ENCODE assay signal across 8 cellular contexts in the genomic region with DNA sequence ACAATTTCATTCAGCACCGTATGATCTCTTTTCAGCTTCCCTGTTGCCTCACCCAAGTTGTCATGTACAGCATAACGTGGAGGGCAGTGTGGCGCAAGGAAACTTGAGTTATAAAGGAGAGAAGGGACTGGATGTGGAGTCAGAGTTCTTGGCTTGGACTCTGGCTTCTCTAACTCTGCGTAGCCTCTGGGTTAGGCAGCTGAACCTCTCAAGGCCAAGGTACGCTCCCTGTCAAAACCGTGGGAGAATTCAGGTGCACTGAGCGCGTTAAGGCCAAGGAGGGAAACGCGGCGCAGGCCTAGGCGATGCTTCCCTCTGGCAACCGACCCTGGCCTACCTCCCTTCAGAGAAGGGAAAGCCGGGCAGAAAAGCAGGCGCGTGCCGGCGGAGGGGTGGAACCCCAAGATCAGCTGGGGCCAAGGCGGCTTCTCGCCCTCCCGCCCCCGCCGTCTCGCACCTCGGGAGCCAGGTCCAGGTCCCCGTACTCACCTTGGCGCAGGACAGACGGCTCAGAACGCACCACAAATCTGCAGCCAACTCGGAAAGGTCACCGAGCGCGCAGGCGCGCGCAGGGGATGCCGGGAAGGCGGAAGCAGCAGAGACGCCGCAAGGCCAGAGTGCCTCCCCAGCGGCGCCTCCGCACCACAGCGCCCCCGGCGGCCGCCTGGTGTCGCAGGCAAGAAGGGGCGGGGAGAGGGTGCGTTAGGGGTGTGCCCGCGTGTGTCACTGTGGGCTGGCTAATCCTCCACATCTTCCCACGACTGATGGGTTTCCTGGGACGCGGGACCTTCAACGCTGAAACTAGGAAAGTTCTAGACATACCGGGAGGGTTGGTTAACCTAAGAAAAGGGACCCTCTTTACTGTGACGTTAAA. TPM values are rescaled to one million over a fixed set of nuclear protein-coding genes. Genes with fewer than 3 reads are reported as not detected.
DNase-seq lines count a peak whose midpoint lies in the region; ATAC-seq and TF ChIP-seq lines count a peak whose summit lies in the region.

No MANE protein-coding gene starts in this region.

- peaks cover 18% of the 10 kb centered on the region for H3F3A ChIP-seq in PC-9 (ENCODE audit: insufficient read depth, low read depth)

- H3K9me2 ChIP-seq in PC-9 (ENCODE audit: insufficient read depth) = no peaks in the 10 kb centered on the region

- TF ChIP-seq CTCF in DND-41 (IDR thresholded peaks at IDR 0.05; ENCODE audit: borderline replicate concordance, extremely low read depth, low read length, poor library complexity, severe bottlenecking) (peak; percentile 100), PC-9 (conservative IDR thresholded peaks at IDR 0.05) (peak; percentile 92), esophagus muscularis mucosa (IDR thresholded peaks at IDR 0.05) (peak; percentile 98 to 99 (median 99))

- H3K4me1 ChIP-seq in DND-41 (ENCODE audit: insufficient read depth, low read length) (peaks cover 25% of the 10 kb centered on the region), PC-9 (replicated peaks; ENCODE audit: insufficient read depth) (peaks cover 14% of the 10 kb centered on the region), esophagus muscularis mucosa (peaks cover 38 to 48% (median 45%) of the 10 kb centered on the region in 4 donors)

- intact Hi-C loops in PC-9 (cut with micrococcal nuclease; ENCODE audit: unreplicated experiment) (loop anchor here (5.0 kb wide), 2 partner anchors 56 to 156 kb away; no protein-coding TSS in a partner anchor), esophagus muscularis mucosa (cut with DNase I) (no loop called here)

- WGBS in esophagus muscularis mucosa = under 1% methylated on average over 26 of the region's 58 CpGs

- H3K27me3 ChIP-seq in DND-41 (ENCODE audit: insufficient read depth, low read length, poor library complexity) (peaks cover 2% of the 10 kb centered on the region), PC-9 (ENCODE audit: insufficient read depth, low read depth) (no peaks in the 10 kb centered on the region), esophagus muscularis mucosa (peaks cover 0 to 15% (median 0%) of the 10 kb centered on the region in 4 donors)

- H3K27ac ChIP-seq in DND-41 (ENCODE audit: low read length) (peak overlapping the region; percentile 82), PC-9 (peak overlapping the region; percentile 90), esophagus muscularis mucosa (replicated peaks in 1 of 4) (peak overlapping the region; percentile 75 to 88 (median 87))

- H2AFZ ChIP-seq in DND-41 (ENCODE audit: low read depth, low read length) (peak overlapping the region; percentile 91), PC-9 (peak overlapping the region; percentile 79)

- H3K9ac ChIP-seq in DND-41 (ENCODE audit: low read depth, low read length) = peak overlapping the region; percentile 75

- peak overlapping the region; percentile 83 to 90 for H3K4me3 ChIP-seq in DND-41 (ENCODE audit: low read depth in 1 of 2, low read length in 2 of 2)
- H3K4me3 ChIP-seq in PC-9 = peak overlapping the region; percentile 100
- peak overlapping the region; percentile 70 to 99 (median 83) for H3K4me3 ChIP-seq in esophagus muscularis mucosa

- TSS peak; percentile 75 for BruUV-seq in PC-9 (replicated peaks; lab: Mats Ljungman, UMichigan)

- CTCF ChIA-PET in PC-9 (lab: Charles Lee) = interaction anchor here (0.7 kb wide), 1 partner anchor 368 kb away, joined by 3 read pairs; no protein-coding TSS in a partner anchor

- ATAC-seq in DND-41 (ENCODE audit: insufficient read depth, low read depth) = peak; percentile 99
- ATAC-seq in GM21723 (IDR thresholded peaks at IDR 0.05; ENCODE audit: unreplicated experiment) = peak; percentile 92

- H4K20me1 ChIP-seq in DND-41 (ENCODE audit: insufficient read depth, low read length) (peaks cover 32% of the 10 kb centered on the region), PC-9 (ENCODE audit: insufficient read depth) (peaks cover 24% of the 10 kb centered on the region)

- peak overlapping the region; percentile 93 for H3K4me2 ChIP-seq in DND-41 (ENCODE audit: insufficient read depth, low read length)
- peak overlapping the region; percentile 85 for H3K4me2 ChIP-seq in PC-9

- DNase-seq in DND-41 (peak; percentile 93), KG1 (lab: John Stamatoyannopoulos, UW) (peak; percentile 89), PC-9 (peak; percentile 78 to 96), esophagus muscularis mucosa (ENCODE audit: extremely low spot score) (peak; percentile 96), myocyte (ENCODE audit: low read depth) (peak; percentile 92)
- DNase-seq in activated T-cell treated with anti-CD3 and anti-CD28 coated beads, Interleukin-2, amount 50 U/mL, for 48 hours = peak; percentile 95 to 97
- DNase-seq in stimulated activated CD8-positive, alpha-beta memory T cell treated with anti-CD3 and anti-CD28 coated beads, Interleukin-7, amount 100 ng/mL, for 4 hours (ENCODE audit: low read depth in 2 of 2) = peak; percentile 84 to 93

- H3K36me3 ChIP-seq in DND-41 (ENCODE audit: insufficient read depth, low read length) (peaks cover 24% of the 10 kb centered on the region), PC-9 (ENCODE audit: low read depth) (peaks cover 16% of the 10 kb centered on the region), esophagus muscularis mucosa (peaks cover 0 to 14% (median 6%) of the 10 kb centered on the region in 4 donors)

- POLR2A ChIA-PET in PC-9 (lab: Charles Lee; ENCODE audit: unreplicated experiment) = interaction anchor here (0.5 to 0.7 kb wide), 3 partner anchors 37 to 325 kb away, joined by 3 to 7 read pairs (median 3); no protein-coding TSS in a partner anchor

- H3K79me2 ChIP-seq in DND-41 (ENCODE audit: insufficient read depth, low read length) (peaks cover 49% of the 10 kb centered on the region), PC-9 (ENCODE audit: low read depth) (peaks cover 50% of the 10 kb centered on the region)

- no peaks in the 10 kb centered on the region for H3K9me3 ChIP-seq in DND-41 (ENCODE audit: insufficient read depth, low read length, severe bottlenecking)
- no peaks in the 10 kb centered on the region for H3K9me3 ChIP-seq in PC-9 (ENCODE audit: insufficient read depth, low read depth)
- H3K9me3 ChIP-seq in esophagus muscularis mucosa = no peaks in the 10 kb centered on the region

- no peak for TF ChIP-seq EP300 in esophagus muscularis mucosa (IDR thresholded peaks at IDR 0.05)

- peak; percentile 12 for TF ChIP-seq POLR2A in esophagus muscularis mucosa (IDR thresholded peaks at IDR 0.05; ENCODE audit: low read depth)

RNA-seq across cellular contexts. Expression of gene TDRD9, which starts 7.0 kb away (rescaled TPM):
- 0.15 TPM in 1 of 2 replicates, not detected in the other for total RNA-seq in PC-9 (2021)
- 1 to 10 TPM; 2.0 to 3.2 (median 2.6) TPM for total RNA-seq in esophagus muscularis mucosa
- 0.56 and 5.5 TPM in 2 replicates for total RNA-seq in myocyte
- 0.63 TPM for polyA plus RNA-seq in myocyte (2012)

RNA-seq across cellular contexts. Expression of gene RD3L, which starts 21.1 kb away (rescaled TPM):
- total RNA-seq in PC-9 (2021) = not detected in 2 replicates
- not detected for total RNA-seq in esophagus muscularis mucosa
- total RNA-seq in myocyte = not detected in 2 replicates
- not detected for polyA plus RNA-seq in myocyte (2012)

Comparison
In these comparisons a context has a peak if more than half of its experiments do, and no peak if none do; other contexts are left out.
1. Peak in every context shown above with its lines: DNase-seq, ATAC-seq, H3K4me3 ChIP-seq and H3K27ac ChIP-seq.